In the genomic region with DNA sequence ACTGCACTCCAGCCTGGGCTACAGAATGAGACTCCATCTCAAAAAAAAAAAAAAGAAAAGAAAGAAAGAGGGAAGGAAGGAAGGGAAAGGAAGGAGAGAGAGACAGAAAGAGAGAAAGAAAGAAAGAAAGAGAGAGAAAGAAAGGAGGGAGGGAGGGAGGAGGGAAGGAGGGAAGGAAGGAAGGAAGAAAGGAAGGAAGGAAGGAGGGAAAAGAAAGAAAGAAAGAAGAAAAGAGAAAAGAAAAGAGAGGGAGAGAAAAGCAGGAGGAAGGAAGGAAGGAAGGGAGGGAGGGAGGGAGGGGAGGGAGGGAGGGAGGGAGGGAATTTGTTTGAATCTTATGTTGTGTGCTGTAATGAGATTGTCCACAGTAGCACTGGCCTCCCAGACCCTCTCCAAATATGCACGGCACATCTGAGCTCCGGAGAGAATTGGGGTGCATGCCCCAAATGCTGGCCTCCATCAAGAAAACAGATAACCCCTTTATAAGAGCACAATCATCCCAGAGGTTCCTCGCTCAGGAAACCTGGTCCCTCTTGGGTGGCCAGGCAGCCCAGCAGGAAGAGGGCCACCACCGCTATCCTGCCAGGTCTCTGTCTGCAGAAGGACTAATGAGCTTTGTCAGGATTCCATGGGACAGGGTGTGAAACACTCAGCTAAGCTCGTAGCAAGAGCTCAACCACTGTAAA, we compare ENCODE assay signal across 2 cellular contexts.
TF ChIP-seq lines count a peak whose summit lies in the region.

No MANE protein-coding gene starts in this region.

TF ChIP-seq in HCT116, 20 proteins besides CTCF, POLR2A, EP300 and RAD21:
- TF ChIP-seq FOSL1 (IDR thresholded peaks at IDR 0.05; ENCODE audit: low read depth) = no peak

TF ChIP-seq in GM12878, 131 proteins besides CTCF, POLR2A, EP300 and RAD21:
- TF ChIP-seq ZNF217 (IDR thresholded peaks at IDR 0.05) = no peak
- no peak for TF ChIP-seq NR2F1 (conservative IDR thresholded peaks at IDR 0.05)
- TF ChIP-seq, protein P1, sequence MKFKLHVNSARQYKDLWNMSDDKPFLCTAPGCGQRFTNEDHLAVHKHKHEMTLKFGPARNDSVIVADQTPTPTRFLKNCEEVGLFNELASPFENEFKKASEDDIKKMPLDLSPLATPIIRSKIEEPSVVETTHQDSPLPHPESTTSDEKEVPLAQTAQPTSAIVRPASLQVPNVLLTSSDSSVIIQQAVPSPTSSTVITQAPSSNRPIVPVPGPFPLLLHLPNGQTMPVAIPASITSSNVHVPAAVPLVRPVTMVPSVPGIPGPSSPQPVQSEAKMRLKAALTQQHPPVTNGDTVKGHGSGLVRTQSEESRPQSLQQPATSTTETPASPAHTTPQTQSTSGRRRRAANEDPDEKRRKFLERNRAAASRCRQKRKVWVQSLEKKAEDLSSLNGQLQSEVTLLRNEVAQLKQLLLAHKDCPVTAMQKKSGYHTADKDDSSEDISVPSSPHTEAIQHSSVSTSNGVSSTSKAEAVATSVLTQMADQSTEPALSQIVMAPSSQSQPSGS (IDR thresholded peaks at IDR 0.05; ENCODE audit: low read length) = no peak
- TF ChIP-seq CHD2 (IDR thresholded peaks at IDR 0.05; ENCODE audit: borderline replicate concordance, low read depth, low read length) = no peak
- TF ChIP-seq POU2F2 (IDR thresholded peaks at IDR 0.05; ENCODE audit: borderline replicate concordance, low read depth, low read length) = no peak
- TF ChIP-seq YY1 (IDR thresholded peaks at IDR 0.05; ENCODE audit: low read depth, low read length) = no peak
- TF ChIP-seq, protein P2, sequence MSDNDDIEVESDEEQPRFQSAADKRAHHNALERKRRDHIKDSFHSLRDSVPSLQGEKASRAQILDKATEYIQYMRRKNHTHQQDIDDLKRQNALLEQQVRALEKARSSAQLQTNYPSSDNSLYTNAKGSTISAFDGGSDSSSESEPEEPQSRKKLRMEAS (IDR thresholded peaks at IDR 0.05; ENCODE audit: low read depth, low read length) = no peak
- TF ChIP-seq, protein P3, sequence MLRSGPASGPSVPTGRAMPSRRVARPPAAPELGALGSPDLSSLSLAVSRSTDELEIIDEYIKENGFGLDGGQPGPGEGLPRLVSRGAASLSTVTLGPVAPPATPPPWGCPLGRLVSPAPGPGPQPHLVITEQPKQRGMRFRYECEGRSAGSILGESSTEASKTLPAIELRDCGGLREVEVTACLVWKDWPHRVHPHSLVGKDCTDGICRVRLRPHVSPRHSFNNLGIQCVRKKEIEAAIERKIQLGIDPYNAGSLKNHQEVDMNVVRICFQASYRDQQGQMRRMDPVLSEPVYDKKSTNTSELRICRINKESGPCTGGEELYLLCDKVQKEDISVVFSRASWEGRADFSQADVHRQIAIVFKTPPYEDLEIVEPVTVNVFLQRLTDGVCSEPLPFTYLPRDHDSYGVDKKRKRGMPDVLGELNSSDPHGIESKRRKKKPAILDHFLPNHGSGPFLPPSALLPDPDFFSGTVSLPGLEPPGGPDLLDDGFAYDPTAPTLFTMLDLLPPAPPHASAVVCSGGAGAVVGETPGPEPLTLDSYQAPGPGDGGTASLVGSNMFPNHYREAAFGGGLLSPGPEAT (IDR thresholded peaks at IDR 0.05; ENCODE audit: low read depth) = no peak
- TF ChIP-seq, protein P4, sequence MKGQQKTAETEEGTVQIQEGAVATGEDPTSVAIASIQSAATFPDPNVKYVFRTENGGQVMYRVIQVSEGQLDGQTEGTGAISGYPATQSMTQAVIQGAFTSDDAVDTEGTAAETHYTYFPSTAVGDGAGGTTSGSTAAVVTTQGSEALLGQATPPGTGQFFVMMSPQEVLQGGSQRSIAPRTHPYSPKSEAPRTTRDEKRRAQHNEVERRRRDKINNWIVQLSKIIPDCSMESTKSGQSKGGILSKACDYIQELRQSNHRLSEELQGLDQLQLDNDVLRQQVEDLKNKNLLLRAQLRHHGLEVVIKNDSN (IDR thresholded peaks at IDR 0.05; ENCODE audit: borderline replicate concordance, extremely low read length, insufficient read depth, low read depth, low read length) = no peak
- no peak for TF ChIP-seq ESRRA (IDR thresholded peaks at IDR 0.05; ENCODE audit: low read length)
- TF ChIP-seq KLF5 (IDR thresholded peaks at IDR 0.05; ENCODE audit: partially characterized antibody) = no peak
- no peak for TF ChIP-seq ZBED1 (IDR thresholded peaks at IDR 0.05; ENCODE audit: borderline replicate concordance)
- TF ChIP-seq, protein P5, sequence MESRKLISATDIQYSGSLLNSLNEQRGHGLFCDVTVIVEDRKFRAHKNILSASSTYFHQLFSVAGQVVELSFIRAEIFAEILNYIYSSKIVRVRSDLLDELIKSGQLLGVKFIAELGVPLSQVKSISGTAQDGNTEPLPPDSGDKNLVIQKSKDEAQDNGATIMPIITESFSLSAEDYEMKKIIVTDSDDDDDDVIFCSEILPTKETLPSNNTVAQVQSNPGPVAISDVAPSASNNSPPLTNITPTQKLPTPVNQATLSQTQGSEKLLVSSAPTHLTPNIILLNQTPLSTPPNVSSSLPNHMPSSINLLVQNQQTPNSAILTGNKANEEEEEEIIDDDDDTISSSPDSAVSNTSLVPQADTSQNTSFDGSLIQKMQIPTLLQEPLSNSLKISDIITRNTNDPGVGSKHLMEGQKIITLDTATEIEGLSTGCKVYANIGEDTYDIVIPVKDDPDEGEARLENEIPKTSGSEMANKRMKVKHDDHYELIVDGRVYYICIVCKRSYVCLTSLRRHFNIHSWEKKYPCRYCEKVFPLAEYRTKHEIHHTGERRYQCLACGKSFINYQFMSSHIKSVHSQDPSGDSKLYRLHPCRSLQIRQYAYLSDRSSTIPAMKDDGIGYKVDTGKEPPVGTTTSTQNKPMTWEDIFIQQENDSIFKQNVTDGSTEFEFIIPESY (IDR thresholded peaks at IDR 0.05) = no peak
- no peak for TF ChIP-seq TCF7 (IDR thresholded peaks at IDR 0.05; ENCODE audit: borderline replicate concordance)
- TF ChIP-seq MTA2 (IDR thresholded peaks at IDR 0.05; ENCODE audit: low read depth) = no peak
- TF ChIP-seq HDAC6 (IDR thresholded peaks at IDR 0.05; ENCODE audit: unreplicated experiment) = no peak
- no peak for TF ChIP-seq ZSCAN29 (IDR thresholded peaks at IDR 0.05)
